In genomic region chr11:1375161-1375954, GRCh38 we compare ENCODE assay signal across 35 cellular contexts. TPM values are rescaled to one million over a fixed set of nuclear protein-coding genes. Genes with fewer than 3 reads are reported as not detected.
"Had no signal": no experiment of that assay in that cellular context is flagged by ENCODE, and none has a peak within 500 bp of the region (broad histone marks: within the 10 kb centered on the region; RNA-seq: fewer than 3 reads in every experiment).

No MANE protein-coding gene starts in this region.

- H3K36me3 ChIP-seq: adrenal gland, breast epithelium had no signal

- FAIRE-seq: astrocyte, RCC 7860, TTC549 had no signal

- H3K9me3 Mint-ChIP-seq: activated CD4-positive, alpha-beta T cell treated with anti-CD3 and anti-CD28 coated beads, Interleukin-2, amount 10 ng/mL, durations not matched to agents 7 days and 5 days; activated naive CD4-positive, alpha-beta T cell treated with anti-CD3 and anti-CD28 coated beads, Interleukin-2, amount 50 U/mL, for 72 hours; activated T-cell treated with anti-CD3 and anti-CD28 coated beads, Interleukin-2, amount 50 U/mL, for 24 hours; activated T-helper 2 cell treated with anti-CD3 and anti-CD28 coated beads, Interferon-gamma antibody, Interleukin-2, Interleukin-4, amounts not matched to agents 10 μg/mL and 5 μg/mL and 100 μg/mL, durations not matched to agents 14 hours and 24 hours and 36 hours; T-helper 1 cell treated with Interleukin-12 subunit alpha and Interleukin-12 subunit beta and Interleukin-4 antibody, amounts not matched to agents 30 μg/mL and 1 μg/mL, for 36 hours; T-helper 2 cell treated with Interferon-gamma antibody and Interleukin-4, amounts not matched to agents 5 μg/mL and 100 μg/mL, for 36 hours; WTC11 had no signal

- H3K9me3 ChIP-seq: adrenal gland, body of pancreas, breast epithelium had no signal

- H3K27ac Mint-ChIP-seq: activated CD4-positive, alpha-beta T cell treated with anti-CD3 and anti-CD28 coated beads for 36 hours; activated CD4-positive, alpha-beta T cell treated with anti-CD3 and anti-CD28 coated beads, Interleukin-2, amount 10 ng/mL, durations not matched to agents 7 days and 5 days; activated CD8-positive, alpha-beta T cell treated with anti-CD3 and anti-CD28 coated beads, Interleukin-2, amount 10 ng/mL, durations not matched to agents 7 days and 5 days; activated naive CD4-positive, alpha-beta T cell treated with anti-CD3 and anti-CD28 coated beads for 36 hours; activated naive CD4-positive, alpha-beta T cell treated with anti-CD3 and anti-CD28 coated beads, Interleukin-2, amount 50 U/mL, for 72 hours; activated T-cell treated with anti-CD3 and anti-CD28 coated beads, Interleukin-2, amount 50 U/mL, for 24 hours; activated T-helper 2 cell treated with anti-CD3 and anti-CD28 coated beads, Interferon-gamma antibody, Interleukin-2, Interleukin-4, amounts not matched to agents 10 μg/mL and 5 μg/mL and 100 μg/mL, durations not matched to agents 14 hours and 24 hours and 36 hours; T-helper 1 cell treated with Interleukin-12 subunit alpha and Interleukin-12 subunit beta and Interleukin-4 antibody, amounts not matched to agents 30 μg/mL and 1 μg/mL, for 36 hours; T-helper 2 cell treated with Interferon-gamma antibody and Interleukin-4, amounts not matched to agents 5 μg/mL and 100 μg/mL, for 36 hours; WTC11 had no signal

- H3K27me3 Mint-ChIP-seq: activated CD4-positive, alpha-beta T cell treated with anti-CD3 and anti-CD28 coated beads for 36 hours; activated T-cell treated with anti-CD3 and anti-CD28 coated beads, Interleukin-2, amount 50 U/mL, for 24 hours had no signal

- H3K4me1 Mint-ChIP-seq: activated CD4-positive, alpha-beta T cell treated with anti-CD3 and anti-CD28 coated beads for 36 hours; activated CD4-positive, alpha-beta T cell treated with anti-CD3 and anti-CD28 coated beads, Interleukin-2, amount 10 ng/mL, durations not matched to agents 7 days and 5 days; WTC11 had no signal

- H3K27me3 ChIP-seq: adrenal gland, body of pancreas had no signal

- H3K4me3 Mint-ChIP-seq: activated CD4-positive, alpha-beta T cell treated with anti-CD3 and anti-CD28 coated beads for 36 hours; activated CD4-positive, alpha-beta T cell treated with anti-CD3 and anti-CD28 coated beads, Interleukin-2, amount 10 ng/mL, durations not matched to agents 7 days and 5 days; activated CD8-positive, alpha-beta T cell treated with anti-CD3 and anti-CD28 coated beads, Interleukin-2, amount 10 ng/mL, durations not matched to agents 7 days and 5 days; activated naive CD4-positive, alpha-beta T cell treated with anti-CD3 and anti-CD28 coated beads for 36 hours; activated T-cell treated with anti-CD3 and anti-CD28 coated beads, Interleukin-2, amount 50 U/mL, for 24 hours; T-helper 1 cell treated with Interleukin-12 subunit alpha and Interleukin-12 subunit beta and Interleukin-4 antibody, amounts not matched to agents 30 μg/mL and 1 μg/mL, for 36 hours; T-helper 2 cell treated with Interferon-gamma antibody and Interleukin-4, amounts not matched to agents 5 μg/mL and 100 μg/mL, for 36 hours; WTC11 had no signal

- H3K4me1 ChIP-seq: adrenal gland, body of pancreas, breast epithelium had no signal

- ATAC-seq: activated CD4-positive, alpha-beta T cell treated with anti-CD3 and anti-CD28 coated beads for 36 hours; activated CD4-positive, CD25-positive, alpha-beta regulatory T cell treated with anti-CD3 and anti-CD28 coated beads, Interleukin-2, amount 50 U/mL, for 24 hours; activated CD8-positive, alpha-beta T cell treated with anti-CD3 and anti-CD28 coated beads, Interleukin-2, amount 10 ng/mL, durations not matched to agents 7 days and 5 days; activated naive CD4-positive, alpha-beta T cell treated with anti-CD3 and anti-CD28 coated beads, Interleukin-2, amount 50 U/mL, for 72 hours; body of pancreas; PC-3; WTC11 had no signal

- H3K9ac ChIP-seq: KMS-11 had no signal

- H3K27ac ChIP-seq: adrenal gland, body of pancreas, breast epithelium, KMS-11, RWPE1 had no signal

- H3K4me3 ChIP-seq: adrenal gland, body of pancreas, breast epithelium had no signal

- DNase-seq: activated CD4-positive, alpha-beta T cell treated with anti-CD3 and anti-CD28 coated beads for 36 hours; activated CD4-positive, alpha-beta T cell treated with anti-CD3 and anti-CD28 coated beads, Interleukin-2, amount 10 ng/mL, durations not matched to agents 7 days and 5 days; activated CD4-positive, alpha-beta T cell treated with anti-CD3 and anti-CD28 coated beads, Interleukin-2, amount 50 U/mL, for 48 hours; activated CD8-positive, alpha-beta T cell treated with anti-CD3 and anti-CD28 coated beads, Interleukin-2, amount 10 ng/mL, durations not matched to agents 7 days and 5 days; activated gamma-delta T cell treated with Interleukin-2 at 50 U/mL for 16 hours; activated naive CD4-positive, alpha-beta T cell treated with anti-CD3 and anti-CD28 coated beads for 36 hours; activated T-cell treated with anti-CD3 and anti-CD28 coated beads, Interleukin-2, amount 50 U/mL, for 24 hours; adrenal gland; body of pancreas; MM.1S; MV-4-11; NCI-H1092 treated with DMSO at 0.1 percent for 48 hours; NCI-H1417; NCI-H146; NCI-H187; NCI-H2029 treated with DMSO at 0.1 percent for 48 hours; NCI-H2107; NCI-H2171; NCI-H510A; NCI-H526; NCI-H748 treated with DMSO at 0.1 percent for 48 hours; NK-92 treated with Interleukin-12 subunit alpha and Interleukin-12 subunit beta, amount 100 ng/mL, for 24 hours; PC-3 had no signal

- H3K36me3 Mint-ChIP-seq: activated naive CD4-positive, alpha-beta T cell treated with anti-CD3 and anti-CD28 coated beads, Interleukin-2, amount 50 U/mL, for 72 hours; WTC11 had no signal

RNA-seq across cellular contexts. Expression of gene BRSK2, which starts 14.4 kb away (rescaled TPM):
- total RNA-seq: activated CD4-positive, alpha-beta T cell treated with anti-CD3 and anti-CD28 coated beads, Interleukin-2, amount 10 ng/mL, durations not matched to agents 7 days and 5 days had no signal
